ENCODE assay signal across 8 cellular contexts in the genomic region with DNA sequence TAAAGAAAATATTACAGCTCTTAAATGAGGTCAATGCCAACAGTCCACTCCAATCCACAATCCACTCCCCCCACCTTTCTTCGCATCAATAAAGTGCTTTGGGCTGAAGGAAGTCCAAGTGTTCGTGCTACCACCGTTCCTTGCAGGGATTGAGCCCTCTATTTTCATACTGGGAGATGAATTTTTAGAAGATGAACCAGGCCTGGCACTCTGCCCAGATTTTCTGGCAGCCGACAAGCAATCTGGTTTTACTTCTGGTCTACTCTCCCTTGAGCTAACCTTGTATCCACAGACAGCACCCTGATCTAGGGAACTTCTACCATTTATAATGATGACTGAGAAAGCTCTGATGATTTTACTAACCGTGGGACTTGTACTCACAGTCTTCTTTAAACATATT.
DNase-seq lines count a peak whose midpoint lies in the region; ATAC-seq and TF ChIP-seq lines count a peak whose summit lies in the region.

No MANE protein-coding gene starts in this region.

- no peak for TF ChIP-seq CTCF in MCF 10A (IDR thresholded peaks at IDR 0.05; ENCODE audit: unreplicated experiment)
- no peak for TF ChIP-seq CTCF in glutamatergic neuron (IDR thresholded peaks at IDR 0.05; ENCODE audit: partially characterized antibody, unreplicated experiment)

- peaks cover 5% of the 10 kb centered on the region for H3K4me1 Mint-ChIP-seq in MCF 10A (ENCODE audit: insufficient read depth, unreplicated experiment)
- H3K4me1 Mint-ChIP-seq in stimulated activated memory B cell treated with anti-CD40 and anti-IgM and Interleukin-4, amounts not matched to agents 10 μg/mL and 1 μg/mL and 100 μg/mL, for 72 hours = peaks cover 37% of the 10 kb centered on the region
- peaks cover 27% of the 10 kb centered on the region for H3K4me1 Mint-ChIP-seq in glutamatergic neuron (ENCODE audit: low read depth, unreplicated experiment)

- H3K27me3 Mint-ChIP-seq in MCF 10A (ENCODE audit: insufficient read depth, unreplicated experiment) (no peaks in the 10 kb centered on the region), glutamatergic neuron (ENCODE audit: unreplicated experiment) (no peaks in the 10 kb centered on the region)
- no peaks in the 10 kb centered on the region for H3K27me3 Mint-ChIP-seq in stimulated activated memory B cell treated with anti-CD40 and anti-IgM and Interleukin-4, amounts not matched to agents 10 μg/mL and 1 μg/mL and 100 μg/mL, for 72 hours

- H3K9me3 Mint-ChIP-seq in MCF 10A (ENCODE audit: unreplicated experiment) (no peaks in the 10 kb centered on the region), glutamatergic neuron (ENCODE audit: unreplicated experiment) (peaks cover 2% of the 10 kb centered on the region)
- H3K9me3 Mint-ChIP-seq in stimulated activated memory B cell treated with anti-CD40 and anti-IgM and Interleukin-4, amounts not matched to agents 10 μg/mL and 1 μg/mL and 100 μg/mL, for 72 hours = no peaks in the 10 kb centered on the region

- intact Hi-C loops in MCF 10A (cut with micrococcal nuclease) = no loop called here

- CTCF ChIA-PET in MCF 10A (lab: Yijun Ruan, JAX) = interaction anchor here (0.8 kb wide), 1 partner anchor 18 kb away, joined by 3 read pairs; no protein-coding TSS in a partner anchor

- ATAC-seq in stimulated activated memory B cell treated with anti-CD40 and anti-IgM and Interleukin-4, amounts not matched to agents 10 μg/mL and 1 μg/mL and 100 μg/mL, for 72 hours = no peak

- H3K4me3 Mint-ChIP-seq in MCF 10A (ENCODE audit: unreplicated experiment) (no peak overlapping the region), glutamatergic neuron (ENCODE audit: unreplicated experiment) (no peak overlapping the region)
- no peak overlapping the region for H3K4me3 Mint-ChIP-seq in stimulated activated memory B cell treated with anti-CD40 and anti-IgM and Interleukin-4, amounts not matched to agents 10 μg/mL and 1 μg/mL and 100 μg/mL, for 72 hours

- BruUV-seq in MCF 10A (replicated peaks; lab: Mats Ljungman, UMichigan) = no TSS peak

- H3K27ac Mint-ChIP-seq in MCF 10A (ENCODE audit: low read depth, unreplicated experiment) (no peak overlapping the region), glutamatergic neuron (ENCODE audit: unreplicated experiment) (no peak overlapping the region)
- no peak overlapping the region for H3K27ac Mint-ChIP-seq in stimulated activated memory B cell treated with anti-CD40 and anti-IgM and Interleukin-4, amounts not matched to agents 10 μg/mL and 1 μg/mL and 100 μg/mL, for 72 hours

- H3K36me3 Mint-ChIP-seq in MCF 10A (ENCODE audit: insufficient read depth, unreplicated experiment) = no peaks in the 10 kb centered on the region
- peaks cover 12% of the 10 kb centered on the region for H3K36me3 Mint-ChIP-seq in stimulated activated memory B cell treated with anti-CD40 and anti-IgM and Interleukin-4, amounts not matched to agents 10 μg/mL and 1 μg/mL and 100 μg/mL, for 72 hours
- H3K36me3 Mint-ChIP-seq in glutamatergic neuron (ENCODE audit: unreplicated experiment) = peaks cover 3% of the 10 kb centered on the region

- DNase-seq in COLO668 (lab: John Stamatoyannopoulos, UW; ENCODE audit: unreplicated experiment) (peak; percentile 35), NCI-H1436 treated with DMSO at 0.1 percent for 48 hours (lab: John Stamatoyannopoulos, UW) (peak; percentile 24), MCF 10A (ENCODE audit: unreplicated experiment) (peak; percentile 77), lung microvascular endothelial cell (ENCODE audit: low read depth in 2 of 2) (peak; percentile 80 to 86), glutamatergic neuron (no peak), retina (no peak)
- DNase-seq in activated naive CD4-positive, alpha-beta T cell (lab: John Stamatoyannopoulos, UW) = no peak

- POLR2A ChIA-PET in MCF 10A (lab: Yijun Ruan, JAX) = interaction anchor here (0.7 to 1.6 kb wide), 3 partner anchors 10 to 174 kb away, joined by 3 to 4 read pairs (median 4); no protein-coding TSS in a partner anchor

Comparison
In these comparisons a context has a peak if more than half of its experiments do, and no peak if none do; other contexts are left out.
1. DNase-seq: peak in COLO668 (single experiment), NCI-H1436 treated with DMSO at 0.1 percent for 48 hours (single experiment), MCF 10A (single experiment) and lung microvascular endothelial cell (2 of 2); none in activated naive CD4-positive, alpha-beta T cell (0 of 4), glutamatergic neuron (single experiment) and retina (single experiment).